Comparison of ENCODE assay signal across 8 cellular contexts in the genomic region with DNA sequence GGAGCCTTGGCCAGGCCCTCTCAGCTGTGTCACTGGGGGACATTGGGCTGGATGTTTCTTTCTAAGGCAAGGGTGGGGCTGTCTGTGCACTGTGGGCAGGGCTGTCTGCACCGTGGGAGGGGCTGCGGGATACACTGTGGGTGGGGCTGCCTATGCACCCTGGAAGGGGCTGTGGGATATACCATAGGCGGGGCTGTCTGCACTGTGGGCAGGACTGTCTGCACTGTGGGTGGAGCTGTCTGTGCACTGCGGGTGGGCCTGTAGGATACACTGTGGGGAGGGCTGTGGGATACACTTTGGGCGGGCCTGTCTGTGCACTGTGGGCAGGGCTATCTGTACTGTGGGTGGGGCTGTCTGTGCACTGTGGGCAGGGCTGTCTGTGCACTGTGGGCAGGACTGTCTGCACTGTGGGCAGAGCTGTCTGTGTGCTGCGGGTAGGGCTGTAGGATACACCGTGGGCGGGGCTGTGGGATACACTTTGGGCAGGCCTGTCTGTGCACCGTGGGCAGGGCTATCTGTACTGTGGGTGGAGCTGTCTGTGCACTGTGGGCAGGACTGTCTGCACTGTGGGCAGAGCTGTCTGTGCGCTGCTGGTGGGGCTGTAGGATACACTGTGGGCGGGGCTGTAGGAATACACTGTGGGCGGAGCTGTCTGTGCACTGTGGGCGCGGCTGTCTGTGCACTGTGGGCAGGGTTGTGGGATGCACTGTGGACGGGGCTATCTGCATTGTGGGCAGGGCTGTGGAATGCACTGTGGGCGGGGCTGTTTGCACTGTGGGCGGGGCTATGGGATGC. TPM values are rescaled to one million over a fixed set of nuclear protein-coding genes. Genes with fewer than 3 reads are reported as not detected.
A peak's percentile ranks its signal among the peaks of the same experiment; 100 is the strongest.
DNase-seq lines count a peak whose midpoint lies in the region; ATAC-seq and TF ChIP-seq lines count a peak whose summit lies in the region.

No MANE protein-coding gene starts in this region.

- intact Hi-C loops in activated B cell treated with CpG ODN at 0.5 μM for 24 hours (cut with micrococcal nuclease), result no loop called here

- peaks cover 53% of the 10 kb centered on the region for H3K36me3 Mint-ChIP-seq in activated B cell treated with CpG ODN at 0.5 μM for 24 hours (ENCODE audit: low read depth)

- no peak overlapping the region for H3K4me3 Mint-ChIP-seq in activated B cell treated with CpG ODN at 0.5 μM for 24 hours

- no peaks in the 10 kb centered on the region for H3K9me3 Mint-ChIP-seq in activated B cell treated with CpG ODN at 0.5 μM for 24 hours

- DNase-seq in HT1080 (ENCODE audit: low read depth), result peak; percentile 30
- DNase-seq in activated B cell treated with CpG ODN at 0.5 μM for 24 hours, result no peak
- peak; percentile 81 to 83 for DNase-seq in erythroblast (lab: John Stamatoyannopoulos, UW)
- peak; percentile 39 for DNase-seq in stimulated activated CD8-positive, alpha-beta memory T cell treated with anti-CD3 and anti-CD28 coated beads, Interleukin-4, amount 100 ng/mL, for 24 hours (ENCODE audit: low read depth)
- DNase-seq in NCI-H1092 (lab: John Stamatoyannopoulos, UW), result no peak
- DNase-seq in iPS-NIHi7 (ENCODE audit: extremely low spot score), result no peak

- POLR2A ChIA-PET in activated B cell treated with CpG ODN at 0.5 μM for 24 hours (lab: Charles Lee), result no interaction called here

- H3K27ac Mint-ChIP-seq in activated B cell treated with CpG ODN at 0.5 μM for 24 hours, result no peak overlapping the region

- CTCF ChIA-PET in activated B cell treated with CpG ODN at 0.5 μM for 24 hours (lab: Charles Lee), result interaction anchor here (1.2 kb wide), 1 partner anchor 607 kb away, joined by 3 read pairs; no protein-coding TSS in a partner anchor

- no peak for TF ChIP-seq CTCF in activated B cell treated with CpG ODN at 0.5 μM for 24 hours (IDR thresholded peaks at IDR 0.05)

- peaks cover 4% of the 10 kb centered on the region for H3K4me1 Mint-ChIP-seq in activated B cell treated with CpG ODN at 0.5 μM for 24 hours

- H3K27me3 Mint-ChIP-seq in activated B cell treated with CpG ODN at 0.5 μM for 24 hours, result no peaks in the 10 kb centered on the region

- no peak for TF ChIP-seq POLR2A in erythroblast (IDR thresholded peaks at IDR 0.05; ENCODE audit: low read length)

- ATAC-seq in activated B cell treated with CpG ODN at 0.5 μM for 24 hours (ENCODE audit: low read depth) (peak; percentile 42), GM21381 (IDR thresholded peaks at IDR 0.05; ENCODE audit: unreplicated experiment) (no peak), GM21576 (IDR thresholded peaks at IDR 0.05; ENCODE audit: unreplicated experiment) (no peak)

RNA-seq across cellular contexts. Expression of a gene that starts 31.1 kb away (rescaled TPM):
- 16.6 and 20.4 TPM in 2 replicates for total RNA-seq in HT1080 (2014; rRNA removed; shearing (Covaris generic))
- polyA plus RNA-seq in HT1080 (2015; cell fraction: cytosol; rRNA removed), result 14.4 and 17.9 TPM in 2 replicates
- polyA plus RNA-seq in HT1080 (2015; cell fraction: nucleus; rRNA removed), result 30.8 and 40.1 TPM in 2 replicates
- 17.1 and 20.6 TPM in 2 replicates for total RNA-seq in activated B cell treated with CpG ODN at 0.5 μM for 24 hours

RNA-seq across cellular contexts. Expression of a gene that starts 31.1 kb away (rescaled TPM):
- 13.0 and 13.1 TPM in 2 replicates for total RNA-seq in HT1080 (2014; rRNA removed; shearing (Covaris generic))
- polyA plus RNA-seq in HT1080 (2015; cell fraction: cytosol; rRNA removed), result 8.1 and 8.3 TPM in 2 replicates
- polyA plus RNA-seq in HT1080 (2015; cell fraction: nucleus; rRNA removed), result 24.7 and 37.8 TPM in 2 replicates
- 29.3 and 33.8 TPM in 2 replicates for total RNA-seq in activated B cell treated with CpG ODN at 0.5 μM for 24 hours

Comparison
In these comparisons a context has a peak if more than half of its experiments do, and no peak if none do; other contexts are left out.
1. DNase-seq: peak in HT1080 (single experiment), erythroblast (2 of 2) and stimulated activated CD8-positive, alpha-beta memory T cell treated with anti-CD3 and anti-CD28 coated beads, Interleukin-4, amount 100 ng/mL, for 24 hours (single experiment); none in activated B cell treated with CpG ODN at 0.5 μM for 24 hours (single experiment), NCI-H1092 (single experiment) and iPS-NIHi7 (single experiment).